Comparison of ENCODE assay signal across 20 cellular contexts in the genomic region with DNA sequence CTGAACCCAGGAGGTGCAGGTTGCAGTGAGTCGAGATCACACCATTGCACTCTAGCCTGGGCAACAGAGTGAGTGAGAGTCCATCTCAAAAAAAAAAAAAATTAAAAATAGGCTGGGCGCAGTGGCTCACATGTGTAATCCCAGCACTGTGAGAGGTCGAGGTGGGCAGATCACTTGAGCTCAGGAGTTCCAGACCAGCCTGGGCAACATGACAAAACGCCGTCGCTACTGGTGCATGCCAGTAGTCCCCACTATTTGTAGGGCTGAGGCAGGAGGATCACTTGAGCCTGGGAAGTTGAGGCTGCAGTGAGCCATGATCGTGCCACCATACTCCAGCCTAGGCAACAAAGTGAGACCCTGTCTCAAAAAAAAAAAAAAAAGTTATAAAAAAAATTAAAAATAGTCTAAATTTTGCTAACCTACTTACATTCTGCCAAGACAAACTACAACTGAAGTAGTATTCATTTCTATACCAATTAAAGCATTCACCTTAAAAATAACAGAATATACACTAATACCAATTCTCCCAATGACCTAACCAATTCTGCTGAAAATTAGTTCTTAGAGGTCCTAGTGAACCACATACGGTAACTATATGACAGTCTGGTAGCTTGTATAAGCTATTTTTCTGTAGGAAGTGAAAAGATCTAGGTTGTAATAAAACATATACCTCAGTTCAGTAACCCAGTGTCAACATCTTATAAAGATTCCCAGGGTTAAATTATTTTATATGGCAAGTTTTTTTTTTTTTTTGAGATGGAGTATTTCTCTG. TPM values are rescaled to one million over a fixed set of nuclear protein-coding genes. Genes with fewer than 3 reads are reported as not detected.
A peak's percentile ranks its signal among the peaks of the same experiment; 100 is the strongest.
DNase-seq lines count a peak whose midpoint lies in the region; ATAC-seq and TF ChIP-seq lines count a peak whose summit lies in the region.
"Had no signal": no experiment of that assay in that cellular context is flagged by ENCODE, and none has a peak within 500 bp of the region (broad histone marks: within the 10 kb centered on the region; RNA-seq: fewer than 3 reads in every experiment).

No MANE protein-coding gene starts in this region.

- no peak overlapping the region for H3K9ac ChIP-seq in mammary epithelial cell (ENCODE audit: insufficient read depth, low read length)

- peaks cover 6% of the 10 kb centered on the region for H4K20me1 ChIP-seq in mammary epithelial cell (ENCODE audit: insufficient read depth, low read length)

- POLR2A ChIA-PET in CD4-positive, alpha-beta T cell (lab: Charles Lee): interaction anchor here (0.7 to 1.8 kb wide), 4 partner anchors 9 to 112 kb away, joined by 3 to 7 read pairs (median 4); no protein-coding TSS in a partner anchor
- POLR2A ChIA-PET in naive thymus-derived CD4-positive, alpha-beta T cell (lab: Charles Lee): interaction anchor here (0.6 to 10.6 kb wide), 11 partner anchors 10 to 321 kb away, joined by 3 to 437 read pairs (median 4); no protein-coding TSS in a partner anchor
- POLR2A ChIA-PET in WTC11 (lab: Charles Lee): interaction anchor here (0.6 to 0.9 kb wide), 2 partner anchors 9 to 45 kb away, joined by 4 to 6 read pairs; no protein-coding TSS in a partner anchor

- no peaks in the 10 kb centered on the region for H3K27me3 ChIP-seq in CD4-positive, alpha-beta T cell (ENCODE audit: control insufficient read depth, insufficient read depth, low read length)
- no peaks in the 10 kb centered on the region for H3K27me3 ChIP-seq in naive thymus-derived CD4-positive, alpha-beta T cell (ENCODE audit: control insufficient read depth in 2 of 2, insufficient read depth in 2 of 2, low read length in 2 of 2)
- H3K27me3 ChIP-seq in mammary epithelial cell (ENCODE audit: insufficient read depth, low read length): no peaks in the 10 kb centered on the region
- H3K27me3 ChIP-seq: hepatocyte had no signal

- no TSS peak for BruUV-seq in mammary epithelial cell (replicated peaks; lab: Mats Ljungman, UMichigan)

- peaks cover 62 to 71% of the 10 kb centered on the region in 2 donors for H3K4me1 ChIP-seq in naive thymus-derived CD4-positive, alpha-beta T cell (ENCODE audit: control insufficient read depth in 2 of 2, insufficient read depth in 2 of 2, low read length in 2 of 2)
- H3K4me1 ChIP-seq in mammary epithelial cell (ENCODE audit: insufficient read depth, low read length): peaks cover 7% of the 10 kb centered on the region

- no peaks in the 10 kb centered on the region for H3K9me3 Mint-ChIP-seq in CD4-positive, alpha-beta T cell
- no peaks in the 10 kb centered on the region for H3K9me3 Mint-ChIP-seq in activated naive CD8-positive, alpha-beta T cell treated with anti-CD3 and anti-CD28 coated beads for 36 hours
- peaks cover 0 to 3% (median 0%) of the 10 kb centered on the region in 11 donors for H3K9me3 Mint-ChIP-seq in naive thymus-derived CD4-positive, alpha-beta T cell
- H3K9me3 Mint-ChIP-seq in WTC11: no peaks in the 10 kb centered on the region
- H3K9me3 Mint-ChIP-seq: activated T-helper 1 cell treated with anti-CD3 and anti-CD28 coated beads, Interleukin-12 subunit alpha, Interleukin-12 subunit beta, Interleukin-2, Interleukin-4 antibody, amounts not matched to agents 30 ng/mL and 10 ng/mL and 1 ng/mL, durations not matched to agents 14 hours and 24 hours and 36 hours had no signal

- peak; percentile 22 to 25 for ATAC-seq in activated CD4-positive, CD25-positive, alpha-beta regulatory T cell treated with anti-CD3 and anti-CD28 coated beads, Interleukin-2, amount 50 U/mL, for 24 hours
- no peak for ATAC-seq in CD4-positive, alpha-beta T cell (ENCODE audit: poor library complexity)
- no peak for ATAC-seq in naive thymus-derived CD4-positive, alpha-beta T cell
- ATAC-seq in WTC11: no peak

- WGBS in mammary epithelial cell (ENCODE audit: low coverage, missing lambda C conversion rate): 96% methylated on average over 5 of the region's 8 CpGs

- dilution Hi-C loops in mammary epithelial cell (cut with HindIII; ENCODE audit: low sequenced_read_pairs): no loop called here

- no peak for DNase-seq in activated CD4-positive, CD25-positive, alpha-beta regulatory T cell (lab: John Stamatoyannopoulos, UW)
- DNase-seq in CD4-positive, alpha-beta T cell: no peak
- no peak for DNase-seq in activated naive CD8-positive, alpha-beta T cell treated with anti-CD3 and anti-CD28 coated beads for 36 hours
- no peak for DNase-seq in naive thymus-derived CD4-positive, alpha-beta T cell
- no peak for DNase-seq in WTC11 (ENCODE audit: low spot score)
- no peak for DNase-seq in NCI-H2081 treated with DMSO at 0.1 percent for 48 hours (lab: John Stamatoyannopoulos, UW)
- no peak for DNase-seq in mammary epithelial cell
- DNase-seq: activated CD8-positive, alpha-beta memory T cell treated with anti-CD3 and anti-CD28 coated beads for 24 hours; DMS53; effector memory CD4-positive, alpha-beta T cell; foreskin fibroblast; NCI-H1092 treated with DMSO at 0.1 percent for 48 hours; NCI-H2029; NCI-H226; stimulated activated CD4-positive, alpha-beta T cell treated with anti-CD3 and anti-CD28 coated beads, Interleukin-15, amount 100 ng/mL, for 24 hours had no signal

- H3K27ac Mint-ChIP-seq in CD4-positive, alpha-beta T cell: peak overlapping the region; percentile 72
- peak overlapping the region; percentile 45 for H3K27ac Mint-ChIP-seq in activated naive CD8-positive, alpha-beta T cell treated with anti-CD3 and anti-CD28 coated beads for 36 hours
- peak overlapping the region in 7 of 9 donors; percentile 44 to 87 (median 51) for H3K27ac Mint-ChIP-seq in naive thymus-derived CD4-positive, alpha-beta T cell
- no peak overlapping the region for H3K27ac Mint-ChIP-seq in WTC11
- H3K27ac Mint-ChIP-seq: activated T-helper 1 cell treated with anti-CD3 and anti-CD28 coated beads, Interleukin-12 subunit alpha, Interleukin-12 subunit beta, Interleukin-2, Interleukin-4 antibody, amounts not matched to agents 30 ng/mL and 10 ng/mL and 1 ng/mL, durations not matched to agents 14 hours and 24 hours and 36 hours had no signal

- intact Hi-C loops in CD4-positive, alpha-beta T cell (cut with DNase I, micrococcal nuclease): loop anchor here in 1 of 2 experiments (2.0 kb wide), 1 partner anchor 15 kb away; no protein-coding TSS in a partner anchor
- intact Hi-C loops in naive thymus-derived CD4-positive, alpha-beta T cell (cut with micrococcal nuclease): no loop called here
- intact Hi-C loops in mammary epithelial cell (cut with micrococcal nuclease): no loop called here

- H3K4me3 Mint-ChIP-seq in CD4-positive, alpha-beta T cell: peak overlapping the region; percentile 69
- H3K4me3 Mint-ChIP-seq in activated naive CD8-positive, alpha-beta T cell treated with anti-CD3 and anti-CD28 coated beads for 36 hours: no peak overlapping the region
- H3K4me3 Mint-ChIP-seq in naive thymus-derived CD4-positive, alpha-beta T cell: peak overlapping the region in 9 of 10 donors; percentile 30 to 87 (median 65)
- no peak overlapping the region for H3K4me3 Mint-ChIP-seq in WTC11
- H3K4me3 Mint-ChIP-seq: activated T-helper 1 cell treated with anti-CD3 and anti-CD28 coated beads, Interleukin-12 subunit alpha, Interleukin-12 subunit beta, Interleukin-2, Interleukin-4 antibody, amounts not matched to agents 30 ng/mL and 10 ng/mL and 1 ng/mL, durations not matched to agents 14 hours and 24 hours and 36 hours had no signal

- in situ Hi-C loops in mammary epithelial cell (cut with MboI; ENCODE audit: low sequenced_read_pairs in 2 of 2): no loop called here

- TF ChIP-seq CTCF in CD4-positive, alpha-beta T cell (IDR thresholded peaks at IDR 0.05): no peak
- no peak for TF ChIP-seq CTCF in WTC11 (IDR thresholded peaks at IDR 0.05)
- no peak for TF ChIP-seq CTCF in mammary epithelial cell (conservative IDR thresholded peaks at IDR 0.05 in 1 of 2, IDR thresholded peaks at IDR 0.05 in 1 of 2; ENCODE audit: extremely low read depth in 1 of 2, insufficient read depth in 1 of 2, low read depth in 1 of 2, low read length in 2 of 2)

- no peak overlapping the region for H2AFZ ChIP-seq in mammary epithelial cell (ENCODE audit: low read depth, low read length)
- H2AFZ ChIP-seq: hepatocyte had no signal

- no peak overlapping the region for H3K4me3 ChIP-seq in naive thymus-derived CD4-positive, alpha-beta T cell (ENCODE audit: low read length)
- no peak overlapping the region for H3K4me3 ChIP-seq in mammary epithelial cell (replicated peaks in 1 of 3; ENCODE audit: insufficient read depth in 1 of 3, low read depth in 2 of 3, low read length in 3 of 3)
- H3K4me3 ChIP-seq: hepatocyte had no signal

- H3K4me2 ChIP-seq in mammary epithelial cell (ENCODE audit: insufficient read depth, low read depth, low read length): no peak overlapping the region
- H3K4me2 ChIP-seq: hepatocyte had no signal

- no peaks in the 10 kb centered on the region for H3K27me3 Mint-ChIP-seq in CD4-positive, alpha-beta T cell
- no peaks in the 10 kb centered on the region for H3K27me3 Mint-ChIP-seq in activated naive CD8-positive, alpha-beta T cell treated with anti-CD3 and anti-CD28 coated beads for 36 hours
- H3K27me3 Mint-ChIP-seq in naive thymus-derived CD4-positive, alpha-beta T cell: no peaks in the 10 kb centered on the region
- H3K27me3 Mint-ChIP-seq in WTC11 (ENCODE audit: low read depth): no peaks in the 10 kb centered on the region
- H3K27me3 Mint-ChIP-seq: brain had no signal

- no peaks in the 10 kb centered on the region for H3K9me3 ChIP-seq in CD4-positive, alpha-beta T cell (ENCODE audit: control insufficient read depth, low read length)
- no peaks in the 10 kb centered on the region for H3K9me3 ChIP-seq in naive thymus-derived CD4-positive, alpha-beta T cell (ENCODE audit: control insufficient read depth in 2 of 3, low read length in 3 of 3)
- H3K9me3 ChIP-seq in mammary epithelial cell (replicated peaks; ENCODE audit: insufficient read depth, low read length): no peaks in the 10 kb centered on the region

- peaks cover 69% of the 10 kb centered on the region for H3K4me1 Mint-ChIP-seq in CD4-positive, alpha-beta T cell (ENCODE audit: low read depth)
- peaks cover 62% of the 10 kb centered on the region for H3K4me1 Mint-ChIP-seq in activated naive CD8-positive, alpha-beta T cell treated with anti-CD3 and anti-CD28 coated beads for 36 hours
- H3K4me1 Mint-ChIP-seq in naive thymus-derived CD4-positive, alpha-beta T cell: peaks cover 10 to 82% (median 59%) of the 10 kb centered on the region in 7 donors
- H3K4me1 Mint-ChIP-seq in WTC11: peaks cover 8% of the 10 kb centered on the region

- H3K36me3 Mint-ChIP-seq in CD4-positive, alpha-beta T cell (ENCODE audit: low read depth): peaks cover 89% of the 10 kb centered on the region
- H3K36me3 Mint-ChIP-seq in activated naive CD8-positive, alpha-beta T cell treated with anti-CD3 and anti-CD28 coated beads for 36 hours: peaks cover 54% of the 10 kb centered on the region
- peaks cover 0 to 27% (median 15%) of the 10 kb centered on the region in 5 donors for H3K36me3 Mint-ChIP-seq in naive thymus-derived CD4-positive, alpha-beta T cell
- H3K36me3 Mint-ChIP-seq in WTC11: peaks cover 47% of the 10 kb centered on the region

- H3K36me3 ChIP-seq in naive thymus-derived CD4-positive, alpha-beta T cell (ENCODE audit: control insufficient read depth in 2 of 3, insufficient read depth in 3 of 3, low read length in 3 of 3): peaks cover 18 to 64% (median 33%) of the 10 kb centered on the region in 3 experiments
- peaks cover 24% of the 10 kb centered on the region for H3K36me3 ChIP-seq in mammary epithelial cell (ENCODE audit: insufficient read depth, low read length)

- no peak overlapping the region for H3K27ac ChIP-seq in CD4-positive, alpha-beta T cell (ENCODE audit: low read depth, low read length)
- H3K27ac ChIP-seq in naive thymus-derived CD4-positive, alpha-beta T cell (ENCODE audit: low read depth, low read length): no peak overlapping the region
- H3K27ac ChIP-seq in mammary epithelial cell (ENCODE audit: insufficient read depth, low read depth, low read length): no peak overlapping the region
- H3K27ac ChIP-seq: 22Rv1, hepatocyte had no signal

- CTCF ChIA-PET in CD4-positive, alpha-beta T cell (lab: Charles Lee): interaction anchor here (1.3 kb wide), 1 partner anchor 10 kb away, joined by 3 read pairs; no protein-coding TSS in a partner anchor
- CTCF ChIA-PET in naive thymus-derived CD4-positive, alpha-beta T cell (lab: Charles Lee): interaction anchor here (0.6 to 3.0 kb wide), 4 partner anchors 43 to 154 kb away, joined by 3 to 13 read pairs (median 4); no protein-coding TSS in a partner anchor
- CTCF ChIA-PET in WTC11 (lab: Charles Lee) (interaction anchor here (0.7 to 1.1 kb wide), 2 partner anchors 147 to 266 kb away, joined by 3 read pairs; no protein-coding TSS in a partner anchor), mammary epithelial cell (lab: Charles Lee; ENCODE audit: low non-redundant PET) (no interaction called here)

- H3K79me2 ChIP-seq in mammary epithelial cell (ENCODE audit: insufficient read depth, low read length): peaks cover 97% of the 10 kb centered on the region

RNA-seq across cellular contexts. Expression of gene DDX6, which starts 7.1 kb away (rescaled TPM):
- total RNA-seq in CD4-positive, alpha-beta T cell: 100 to 1,000 TPM; 341 to 355 TPM
- total RNA-seq in activated naive CD8-positive, alpha-beta T cell treated with anti-CD3 and anti-CD28 coated beads for 36 hours: 100 to 1,000 TPM; 148 to 150 TPM
- total RNA-seq in naive thymus-derived CD4-positive, alpha-beta T cell: 100 to 1,000 TPM; 154 to 346 (median 272) TPM
- 100 to 1,000 TPM; 118 to 142 TPM for polyA plus RNA-seq in naive thymus-derived CD4-positive, alpha-beta T cell
- total RNA-seq in WTC11 (2021) (151 to 167 TPM (median 166 TPM) in 3 replicates), mammary epithelial cell (100 to 1,000 TPM in 1 of 2 donors, 10 to 100 TPM in 1; 96.8 to 162 TPM)
- 33.5 TPM for polyA plus RNA-seq in mammary epithelial cell
- 110 TPM for polyA minus RNA-seq in mammary epithelial cell

Comparison
In these comparisons a context has a peak if more than half of its experiments do, and no peak if none do; other contexts are left out.
1. ATAC-seq: peak in activated CD4-positive, CD25-positive, alpha-beta regulatory T cell treated with anti-CD3 and anti-CD28 coated beads, Interleukin-2, amount 50 U/mL, for 24 hours (2 of 2); none in CD4-positive, alpha-beta T cell (single experiment), naive thymus-derived CD4-positive, alpha-beta T cell (single experiment) and WTC11 (single experiment).
2. H3K4me3 Mint-ChIP-seq: peak in CD4-positive, alpha-beta T cell (single experiment) and naive thymus-derived CD4-positive, alpha-beta T cell (9 of 10); none in activated naive CD8-positive, alpha-beta T cell treated with anti-CD3 and anti-CD28 coated beads for 36 hours (single experiment) and WTC11 (single experiment).